ENCODE assay signal across 1 cellular context in genomic region chr10:774661-775244, GRCh38.
TF ChIP-seq lines count a peak whose summit lies in the region.

No MANE protein-coding gene starts in this region.

TF ChIP-seq in IMR-90, 13 proteins besides CTCF, POLR2A, EP300 and RAD21:
- TF ChIP-seq RCOR1 (IDR thresholded peaks at IDR 0.05; ENCODE audit: insufficient replicate concordance, low read length) (no peak), SMC3 (IDR thresholded peaks at IDR 0.05; ENCODE audit: low read depth, low read length) (no peak), MAZ (IDR thresholded peaks at IDR 0.05; ENCODE audit: borderline replicate concordance, low read depth, low read length) (no peak), ELK1 (IDR thresholded peaks at IDR 0.05; ENCODE audit: borderline replicate concordance, low read depth, low read length) (no peak), CEBPB (IDR thresholded peaks at IDR 0.05; ENCODE audit: low read depth, low read length) (no peak), CHD1 (IDR thresholded peaks at IDR 0.05; ENCODE audit: low read depth, low read length) (no peak), USF2 (IDR thresholded peaks at IDR 0.05; ENCODE audit: low read depth, low read length) (no peak), MAFK (IDR thresholded peaks at IDR 0.05; ENCODE audit: low read depth, low read length) (no peak), FOS (IDR thresholded peaks at IDR 0.05; ENCODE audit: low read depth, low read length) (no peak), MXI1 (IDR thresholded peaks at IDR 0.05; ENCODE audit: borderline replicate concordance, low read depth, low read length) (no peak), BHLHE40 (IDR thresholded peaks at IDR 0.05; ENCODE audit: low read depth, low read length) (no peak), RFX5 (IDR thresholded peaks at IDR 0.05; ENCODE audit: low read depth, low read length) (no peak), NFE2L2 (IDR thresholded peaks at IDR 0.05; ENCODE audit: low read depth, low read length) (no peak)
